ENCODE assay signal across 22 cellular contexts in genomic region chr1:3164671-3165070, GRCh38.
"Had no signal": no experiment of that assay in that cellular context is flagged by ENCODE, and none has a peak within 500 bp of the region (broad histone marks: within the 10 kb centered on the region; RNA-seq: fewer than 3 reads in every experiment).

No MANE protein-coding gene starts in this region.

- H3K27ac ChIP-seq: colonic mucosa, heart left ventricle, lower lobe of right lung, neutrophil, right atrium auricular region, sigmoid colon, skin epidermis, suprapubic skin, transverse colon had no signal

- DNase-seq: colonic mucosa; dermis blood vessel endothelial cell; endodermal cell; heart left ventricle; hypothalamus; kidney glomerular epithelial cell; lower lobe of right lung; midbrain; posterior cingulate gyrus; sigmoid colon; stimulated activated CD4-positive, alpha-beta T cell treated with anti-CD3 and anti-CD28 coated beads, Interleukin-12 subunit alpha, Interleukin-12 subunit beta, amount 100 ng/mL, for 4 hours; stimulated activated naive CD4-positive, alpha-beta T cell treated with Interleukin-2 at 50 U/mL for 16 hours; transverse colon had no signal

- H3K36me3 ChIP-seq: colonic mucosa, heart left ventricle, lower lobe of right lung, neutrophil, right atrium auricular region, sigmoid colon, suprapubic skin, transverse colon had no signal

- FAIRE-seq: endothelial cell of umbilical vein, frontal cortex, islet of Langerhans had no signal

- H3K4me1 ChIP-seq: colonic mucosa, right atrium auricular region, suprapubic skin had no signal

- H3K9me3 ChIP-seq: colonic mucosa, heart left ventricle, lower lobe of right lung, neutrophil, right atrium auricular region, sigmoid colon, suprapubic skin, transverse colon had no signal

- ATAC-seq: heart left ventricle; left lobe of liver; lower lobe of right lung; natural killer cell treated with Interleukin-12 subunit alpha and Interleukin-12 subunit beta and Interleukin-15 and Interleukin-18, amount 100 ng/mL, for 72 hours had no signal

- H3K4me3 ChIP-seq: colonic mucosa, heart left ventricle, lower lobe of right lung, right atrium auricular region, sigmoid colon, skin epidermis, suprapubic skin, transverse colon had no signal

- H3K27me3 ChIP-seq: colonic mucosa, right atrium auricular region had no signal
